ENCODE assay signal across 19 cellular contexts in genomic region chr13:75739244-75739868, GRCh38.
DNase-seq lines count a peak whose midpoint lies in the region; ATAC-seq and TF ChIP-seq lines count a peak whose summit lies in the region.
"Had no signal": no experiment of that assay in that cellular context is flagged by ENCODE, and none has a peak within 500 bp of the region (broad histone marks: within the 10 kb centered on the region; RNA-seq: fewer than 3 reads in every experiment).

No MANE protein-coding gene starts in this region.

- no peaks in the 10 kb centered on the region for H3K27me3 ChIP-seq in body of pancreas
- H3K27me3 ChIP-seq: BLaER1 treated with 17β-estradiol and CSF1 and Interleukin-3, amounts not matched to agents 10 nM and 100 nM; SJCRH30; testis had no signal

- H3K36me3 Mint-ChIP-seq in T-helper 2 cell treated with Interferon-gamma antibody and Interleukin-4, amounts not matched to agents 5 μg/mL and 100 μg/mL, for 36 hours (ENCODE audit: low read depth): peaks cover 3% of the 10 kb centered on the region

- DNase-seq in foreskin fibroblast (peak; percentile 19 to 40), C1 segment of cervical spinal cord (lab: John Stamatoyannopoulos, UW) (no peak), body of pancreas (no peak), SHP77 treated with DMSO at 0.1 percent for 48 hours (lab: John Stamatoyannopoulos, UW) (no peak)
- DNase-seq in T-helper 2 cell treated with Interferon-gamma antibody and Interleukin-4, amounts not matched to agents 5 μg/mL and 100 μg/mL, for 36 hours (ENCODE audit: low spot score): no peak
- DNase-seq: activated CD4-positive, CD25-positive, alpha-beta regulatory T cell treated with anti-CD3 and anti-CD28 coated beads, Interleukin-2, amount 50 U/mL, for 72 hours; activated T-cell treated with anti-CD3 and anti-CD28 coated beads, Interleukin-2, amount 50 U/mL, for 24 hours; aorta; effector CD4-positive, alpha-beta T cell; NCI-H1417; NCI-H526 treated with DMSO at 0.1 percent for 48 hours; SJCRH30; testis had no signal

- intact Hi-C loops in body of pancreas (cut with DNase I): no loop called here

- H3K9me3 Mint-ChIP-seq in T-helper 2 cell treated with Interferon-gamma antibody and Interleukin-4, amounts not matched to agents 5 μg/mL and 100 μg/mL, for 36 hours: peaks cover 18% of the 10 kb centered on the region

- WGBS in body of pancreas, 2 donors: 94 to 98% methylated on average over 2 of the region's 2 CpGs

- H3K27me3 Mint-ChIP-seq in T-helper 2 cell treated with Interferon-gamma antibody and Interleukin-4, amounts not matched to agents 5 μg/mL and 100 μg/mL, for 36 hours (ENCODE audit: low read depth): no peaks in the 10 kb centered on the region
- H3K27me3 Mint-ChIP-seq: activated T-cell treated with anti-CD3 and anti-CD28 coated beads, Interleukin-2, amount 50 U/mL, for 24 hours; natural killer cell treated with Interleukin-12 subunit alpha and Interleukin-12 subunit beta and Interleukin-15 and Interleukin-18, amount 100 ng/mL, for 72 hours had no signal

- TF ChIP-seq POLR2A in GM18505 (IDR thresholded peaks at IDR 0.05; ENCODE audit: borderline replicate concordance, extremely low read depth, insufficient read depth, insufficient read length) (no peak), body of pancreas (IDR thresholded peaks at IDR 0.05) (no peak)

- H3K4me1 Mint-ChIP-seq in T-helper 2 cell treated with Interferon-gamma antibody and Interleukin-4, amounts not matched to agents 5 μg/mL and 100 μg/mL, for 36 hours (ENCODE audit: low read depth): peaks cover 3% of the 10 kb centered on the region

- no peak overlapping the region for H3K27ac ChIP-seq in body of pancreas
- H3K27ac ChIP-seq: BLaER1 treated with 17β-estradiol and CSF1 and Interleukin-3, amounts not matched to agents 10 nM and 100 nM; SJCRH30; testis had no signal

- H3K4me1 ChIP-seq in body of pancreas: no peaks in the 10 kb centered on the region
- H3K4me1 ChIP-seq: testis had no signal

- H3K4me3 Mint-ChIP-seq in T-helper 2 cell treated with Interferon-gamma antibody and Interleukin-4, amounts not matched to agents 5 μg/mL and 100 μg/mL, for 36 hours: no peak overlapping the region
- H3K4me3 Mint-ChIP-seq: activated T-cell treated with anti-CD3 and anti-CD28 coated beads, Interleukin-2, amount 50 U/mL, for 24 hours; natural killer cell treated with Interleukin-12 subunit alpha and Interleukin-12 subunit beta and Interleukin-15 and Interleukin-18, amount 100 ng/mL, for 72 hours had no signal

- no peak overlapping the region for H3K27ac Mint-ChIP-seq in T-helper 2 cell treated with Interferon-gamma antibody and Interleukin-4, amounts not matched to agents 5 μg/mL and 100 μg/mL, for 36 hours
- H3K27ac Mint-ChIP-seq: activated T-cell treated with anti-CD3 and anti-CD28 coated beads, Interleukin-2, amount 50 U/mL, for 24 hours; natural killer cell treated with Interleukin-12 subunit alpha and Interleukin-12 subunit beta and Interleukin-15 and Interleukin-18, amount 100 ng/mL, for 72 hours had no signal

- H3K4me3 ChIP-seq in foreskin fibroblast (ENCODE audit: low read depth in 1 of 2, low read length in 2 of 2): no peak overlapping the region
- no peak overlapping the region for H3K4me3 ChIP-seq in body of pancreas
- H3K4me3 ChIP-seq: BLaER1 treated with 17β-estradiol and CSF1 and Interleukin-3, amounts not matched to agents 10 nM and 100 nM; SJCRH30; testis had no signal

- TF ChIP-seq CTCF in foreskin fibroblast (IDR thresholded peaks at IDR 0.05; ENCODE audit: low read depth, low read length) (no peak), body of pancreas (IDR thresholded peaks at IDR 0.05) (no peak)

- H3K36me3 ChIP-seq in body of pancreas (replicated peaks in 1 of 2; ENCODE audit: insufficient read depth in 1 of 2, low read depth in 2 of 2): no peaks in the 10 kb centered on the region
- H3K36me3 ChIP-seq: BLaER1 treated with 17β-estradiol and CSF1 and Interleukin-3, amounts not matched to agents 10 nM and 100 nM; SJCRH30 had no signal

- peak; percentile 70 for ATAC-seq in GM18505 (IDR thresholded peaks at IDR 0.05; ENCODE audit: unreplicated experiment)
- ATAC-seq in GM21717 (IDR thresholded peaks at IDR 0.05; ENCODE audit: unreplicated experiment): peak; percentile 77
- ATAC-seq in HG03460 (IDR thresholded peaks at IDR 0.05; ENCODE audit: unreplicated experiment): peak; percentile 61
- no peak for ATAC-seq in body of pancreas
- ATAC-seq: left lobe of liver; natural killer cell treated with Interleukin-12 subunit alpha and Interleukin-12 subunit beta and Interleukin-15 and Interleukin-18, amount 100 ng/mL, for 72 hours had no signal

- no peaks in the 10 kb centered on the region for H3K9me3 ChIP-seq in body of pancreas
- H3K9me3 ChIP-seq: testis had no signal

Comparison
In these comparisons a context has a peak if more than half of its experiments do, and no peak if none do; other contexts are left out.
1. DNase-seq: peak in foreskin fibroblast (2 of 2); none in C1 segment of cervical spinal cord (0 of 14), T-helper 2 cell treated with Interferon-gamma antibody and Interleukin-4, amounts not matched to agents 5 μg/mL and 100 μg/mL, for 36 hours (single experiment), body of pancreas (0 of 4) and SHP77 treated with DMSO at 0.1 percent for 48 hours (single experiment).